ENCODE assay signal across 9 cellular contexts in the genomic region with DNA sequence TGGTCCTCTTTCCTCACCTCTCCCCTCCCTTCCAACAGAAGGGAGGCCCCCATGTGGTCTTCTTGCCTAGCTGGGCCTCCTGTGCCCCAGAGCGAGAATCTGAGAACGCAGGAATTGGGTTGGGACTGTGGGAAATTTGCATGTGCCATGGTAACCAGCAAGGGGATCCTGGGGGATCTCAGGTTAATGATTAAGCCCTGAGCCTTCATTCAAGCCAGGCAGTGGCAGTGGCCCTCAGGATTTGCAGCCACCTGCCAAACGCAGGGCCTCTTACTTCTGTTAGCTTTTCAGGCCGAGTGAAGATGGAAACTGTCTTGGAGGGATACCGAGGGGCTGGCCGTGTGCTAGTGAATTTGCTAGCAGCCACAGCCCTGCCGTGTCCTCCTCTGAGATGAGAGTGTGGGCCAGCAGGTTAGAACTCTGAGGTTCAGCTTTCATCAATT. TPM values are rescaled to one million over a fixed set of nuclear protein-coding genes. Genes with fewer than 3 reads are reported as not detected.
DNase-seq lines count a peak whose midpoint lies in the region; ATAC-seq lines count a peak whose summit lies in the region.
"Had no signal": no experiment of that assay in that cellular context is flagged by ENCODE, and none has a peak within 500 bp of the region (broad histone marks: within the 10 kb centered on the region; RNA-seq: fewer than 3 reads in every experiment).

No MANE protein-coding gene starts in this region.

- ATAC-seq in GM21390 (IDR thresholded peaks at IDR 0.05; ENCODE audit: unreplicated experiment) (peak; percentile 44), HG02840 (IDR thresholded peaks at IDR 0.05; ENCODE audit: low FRiP score, unreplicated experiment) (no peak)

- H3K18ac ChIP-seq in mesendoderm (ENCODE audit: low read length): no peak overlapping the region

- no peak overlapping the region for H3K4ac ChIP-seq in mesendoderm (ENCODE audit: low read depth, low read length)

- H3K9ac ChIP-seq in SK-N-MC (ENCODE audit: insufficient read length) (no peak overlapping the region), mesendoderm (ENCODE audit: low read length) (no peak overlapping the region)

- H3K56ac ChIP-seq in mesendoderm (ENCODE audit: low read length): peak overlapping the region; percentile 35

- H4K5ac ChIP-seq in mesendoderm (ENCODE audit: low read length): no peak overlapping the region

- no peak overlapping the region for H4K8ac ChIP-seq in mesendoderm (ENCODE audit: low read depth, low read length)

- H3K36me3 ChIP-seq in SK-N-MC (ENCODE audit: insufficient read depth, low read length): no peaks in the 10 kb centered on the region
- no peaks in the 10 kb centered on the region for H3K36me3 ChIP-seq in mesendoderm (ENCODE audit: control insufficient read depth, insufficient read depth, low read length)

- H3K4me3 ChIP-seq in SK-N-MC (0 out of 2 replicates have a peak overlapping the region, but pooled peaks have one; percentile 25), mesendoderm (ENCODE audit: low read length) (no peak overlapping the region)

- H3K23ac ChIP-seq in mesendoderm (ENCODE audit: low read length): no peak overlapping the region

- H3K4me1 ChIP-seq in mesendoderm (ENCODE audit: control insufficient read depth, low read depth, low read length): peaks cover 7% of the 10 kb centered on the region

- no peak overlapping the region for H2BK15ac ChIP-seq in mesendoderm (replicated peaks; ENCODE audit: low read depth)

- no peak overlapping the region for H2AK5ac ChIP-seq in mesendoderm (ENCODE audit: low read length)

- no peak overlapping the region for H2BK5ac ChIP-seq in mesendoderm (ENCODE audit: low read length)

- H3K27ac ChIP-seq in SK-N-MC (peak overlapping the region; percentile 53), mesendoderm (ENCODE audit: low read depth, low read length) (no peak overlapping the region)

- peaks cover 26% of the 10 kb centered on the region for H3K79me1 ChIP-seq in mesendoderm (ENCODE audit: low read length)

- DNase-seq in DMS53 treated with DMSO at 0.1 percent for 48 hours (lab: John Stamatoyannopoulos, UW; ENCODE audit: unreplicated experiment): peak; percentile 98
- DNase-seq in SK-N-MC (ENCODE audit: low read depth, low spot score): no peak
- DNase-seq in mesendoderm: peak; percentile 87
- DNase-seq in COR-L47 (lab: John Stamatoyannopoulos, UW): no peak
- DNase-seq in stimulated activated CD4-positive, alpha-beta T cell treated with anti-CD3 and anti-CD28 coated beads, Interleukin-2, amount 100 ng/mL, for 24 hours: no peak
- DNase-seq in germinal center (ENCODE audit: low spot score): no peak
- DNase-seq: T-helper 1 cell had no signal

- no peaks in the 10 kb centered on the region for H3K27me3 ChIP-seq in mesendoderm (ENCODE audit: insufficient read depth, low read length, poor library complexity)

- no peaks in the 10 kb centered on the region for H3K9me3 ChIP-seq in SK-N-MC (ENCODE audit: low read depth, low read length)

- no peak overlapping the region for H3K4me2 ChIP-seq in mesendoderm (ENCODE audit: low read length)

- H3K79me2 ChIP-seq in mesendoderm (ENCODE audit: control insufficient read depth, insufficient read depth, low read length): peaks cover 32% of the 10 kb centered on the region

- H2BK120ac ChIP-seq in mesendoderm (ENCODE audit: low read depth, low read length): no peak overlapping the region

- whole genome bisulfite sequencing in mesendoderm (ENCODE audit: extremely low coverage, insufficient coverage, low lambda C conversion rate): no CpG with 5 or more reads among the region's 7 CpGs

RNA-seq across cellular contexts. Expression of a gene that starts 40.3 kb away (rescaled TPM):
- 36.6 TPM for polyA plus RNA-seq in mesendoderm (2013, experiment 1 of 2)
- 34.5 TPM for polyA plus RNA-seq in mesendoderm (2013, experiment 2 of 2)

Comparison
In these comparisons a context has a peak if more than half of its experiments do, and no peak if none do; other contexts are left out.
1. DNase-seq: peak in DMS53 treated with DMSO at 0.1 percent for 48 hours (single experiment) and mesendoderm (single experiment); none in SK-N-MC (single experiment), COR-L47 (single experiment), stimulated activated CD4-positive, alpha-beta T cell treated with anti-CD3 and anti-CD28 coated beads, Interleukin-2, amount 100 ng/mL, for 24 hours (0 of 2) and germinal center (single experiment).